Comparison of ENCODE assay signal across 13 cellular contexts in genomic region chr5:66239034-66239433, GRCh38.
DNase-seq lines count a peak whose midpoint lies in the region; ATAC-seq, FAIRE-seq and TF ChIP-seq lines count a peak whose summit lies in the region.
"Had no signal": no experiment of that assay in that cellular context is flagged by ENCODE, and none has a peak within 500 bp of the region (broad histone marks: within the 10 kb centered on the region; RNA-seq: fewer than 3 reads in every experiment).

No MANE protein-coding gene starts in this region.

- H3K9me3 Mint-ChIP-seq in astrocyte (ENCODE audit: unreplicated experiment) (no peaks in the 10 kb centered on the region), neural crest cell (no peaks in the 10 kb centered on the region)
- H3K9me3 Mint-ChIP-seq: activated B cell treated with CpG ODN at 0.5 μM for 24 hours; dendritic cell treated with granulocyte-macrophage colony-stimulating factor and Interleukin-4, amounts not matched to agents 40 ng/mL and 50 ng/mL, for 4 days; stimulated activated naive CD8-positive, alpha-beta T cell treated with anti-CD3 and anti-CD28 coated beads, Interleukin-15, amount 100 ng/mL, for 72 hours had no signal

- TF ChIP-seq CTCF in astrocyte (IDR thresholded peaks at IDR 0.05; ENCODE audit: insufficient read depth, low read depth, low read length) (peak; percentile 22), neural crest cell (conservative IDR thresholded peaks at IDR 0.05) (peak; percentile 45)

- no peaks in the 10 kb centered on the region for H3K36me3 Mint-ChIP-seq in astrocyte (ENCODE audit: low read depth, unreplicated experiment)
- H3K36me3 Mint-ChIP-seq in neural crest cell (ENCODE audit: low read depth): no peaks in the 10 kb centered on the region

- H3K27ac Mint-ChIP-seq in astrocyte (ENCODE audit: unreplicated experiment): no peak overlapping the region
- no peak overlapping the region for H3K27ac Mint-ChIP-seq in neural crest cell (ENCODE audit: unreplicated experiment)
- H3K27ac Mint-ChIP-seq: activated B cell treated with CpG ODN at 0.5 μM for 24 hours; dendritic cell treated with granulocyte-macrophage colony-stimulating factor and Interleukin-4, amounts not matched to agents 40 ng/mL and 50 ng/mL, for 4 days; stimulated activated naive CD8-positive, alpha-beta T cell treated with anti-CD3 and anti-CD28 coated beads, Interleukin-15, amount 100 ng/mL, for 72 hours had no signal

- DNase-seq in NCI-H82 (lab: John Stamatoyannopoulos, UW) (peak; percentile 7), NCI-H82 treated with DMSO at 0.1 percent for 48 hours (lab: John Stamatoyannopoulos, UW; ENCODE audit: unreplicated experiment) (no peak), LHCN-M2 (ENCODE audit: low read depth) (peak; percentile 5), astrocyte (ENCODE audit: low read depth) (no peak), neural crest cell (ENCODE audit: low read depth, low spot score) (no peak), GF-D8 (lab: John Stamatoyannopoulos, UW) (no peak)
- no peak for DNase-seq in stimulated activated CD4-positive, alpha-beta T cell treated with anti-CD3 and anti-CD28 coated beads, Interleukin-4, amount 100 ng/mL, for 4 hours
- DNase-seq: activated B cell treated with CpG ODN at 0.5 μM for 24 hours; activated gamma-delta T cell; KG1; stimulated activated naive CD8-positive, alpha-beta T cell treated with anti-CD3 and anti-CD28 coated beads, Interleukin-15, amount 100 ng/mL, for 72 hours had no signal

- FAIRE-seq in astrocyte (lab: Jason Lieb, UNC): no peak

- no peaks in the 10 kb centered on the region for H3K9me3 ChIP-seq in astrocyte (ENCODE audit: insufficient read depth, low read depth, low read length)

- no peaks in the 10 kb centered on the region for H4K20me1 ChIP-seq in astrocyte (ENCODE audit: insufficient read depth, low read length)

- H3K4me3 Mint-ChIP-seq in astrocyte (ENCODE audit: unreplicated experiment): no peak overlapping the region
- no peak overlapping the region for H3K4me3 Mint-ChIP-seq in neural crest cell
- H3K4me3 Mint-ChIP-seq: activated B cell treated with CpG ODN at 0.5 μM for 24 hours; dendritic cell treated with granulocyte-macrophage colony-stimulating factor and Interleukin-4, amounts not matched to agents 40 ng/mL and 50 ng/mL, for 4 days; stimulated activated naive CD8-positive, alpha-beta T cell treated with anti-CD3 and anti-CD28 coated beads, Interleukin-15, amount 100 ng/mL, for 72 hours had no signal

- no peak overlapping the region for H3K9ac ChIP-seq in astrocyte (ENCODE audit: low read length)

- no peak overlapping the region for H3K27ac ChIP-seq in astrocyte (ENCODE audit: low read depth, low read length)

- H3K27me3 Mint-ChIP-seq in astrocyte (ENCODE audit: low read depth, unreplicated experiment): peaks cover 12% of the 10 kb centered on the region
- no peaks in the 10 kb centered on the region for H3K27me3 Mint-ChIP-seq in neural crest cell (ENCODE audit: low read depth)
- H3K27me3 Mint-ChIP-seq: stimulated activated naive CD8-positive, alpha-beta T cell treated with anti-CD3 and anti-CD28 coated beads, Interleukin-15, amount 100 ng/mL, for 72 hours had no signal

- H3K79me2 ChIP-seq in astrocyte (ENCODE audit: insufficient read depth, low read length): no peaks in the 10 kb centered on the region

- H3K4me1 ChIP-seq in astrocyte (ENCODE audit: insufficient read depth, low read length): peaks cover 10% of the 10 kb centered on the region

- H3K36me3 ChIP-seq in astrocyte (ENCODE audit: insufficient read depth, low read length): no peaks in the 10 kb centered on the region

- H2AFZ ChIP-seq in astrocyte (ENCODE audit: low read depth, low read length): no peak overlapping the region

- H3K27me3 ChIP-seq in astrocyte (ENCODE audit: insufficient read depth, low read length): no peaks in the 10 kb centered on the region

- no peak for TF ChIP-seq POLR2A in GM18505 (IDR thresholded peaks at IDR 0.05; ENCODE audit: borderline replicate concordance, extremely low read depth, insufficient read depth, insufficient read length)

- no peaks in the 10 kb centered on the region for H3K4me1 Mint-ChIP-seq in astrocyte (ENCODE audit: low read depth, unreplicated experiment)
- H3K4me1 Mint-ChIP-seq in neural crest cell: peaks cover 20% of the 10 kb centered on the region
- H3K4me1 Mint-ChIP-seq: activated B cell treated with CpG ODN at 0.5 μM for 24 hours; stimulated activated naive CD8-positive, alpha-beta T cell treated with anti-CD3 and anti-CD28 coated beads, Interleukin-15, amount 100 ng/mL, for 72 hours had no signal

- H3K4me2 ChIP-seq in astrocyte (ENCODE audit: low read length): no peak overlapping the region

- no peak for ATAC-seq in GM18505 (IDR thresholded peaks at IDR 0.05; ENCODE audit: unreplicated experiment)
- ATAC-seq: stimulated activated naive CD8-positive, alpha-beta T cell treated with anti-CD3 and anti-CD28 coated beads, Interleukin-15, amount 100 ng/mL, for 72 hours had no signal

- H3K4me3 ChIP-seq in astrocyte (ENCODE audit: insufficient read depth, low read depth, low read length): no peak overlapping the region

Comparison
In these comparisons a context has a peak if more than half of its experiments do, and no peak if none do; other contexts are left out.
1. DNase-seq: peak in NCI-H82 (single experiment) and LHCN-M2 (single experiment); none in NCI-H82 treated with DMSO at 0.1 percent for 48 hours (single experiment), astrocyte (single experiment), neural crest cell (single experiment), stimulated activated CD4-positive, alpha-beta T cell treated with anti-CD3 and anti-CD28 coated beads, Interleukin-4, amount 100 ng/mL, for 4 hours (0 of 2) and GF-D8 (single experiment).